ENCODE assay signal across 21 cellular contexts in the genomic region with DNA sequence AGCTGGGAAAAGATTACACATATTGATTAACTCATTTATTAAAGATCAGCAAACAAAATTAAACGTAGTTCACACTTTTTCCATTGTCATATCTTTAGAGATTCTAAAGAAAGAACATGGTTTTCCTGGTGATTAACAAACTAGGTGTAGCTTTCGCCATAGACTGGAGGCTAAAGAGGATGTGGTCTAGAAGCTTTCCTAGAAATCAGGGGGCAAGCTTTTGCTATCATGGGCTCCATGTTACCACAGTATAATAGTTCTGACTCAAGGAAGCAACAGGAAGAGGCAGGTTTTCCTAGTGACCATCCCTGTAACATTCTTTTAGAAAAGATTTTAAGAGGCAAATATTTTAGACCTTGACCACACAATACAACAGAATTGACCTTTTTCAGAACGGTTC.
"Had no signal": no experiment of that assay in that cellular context is flagged by ENCODE, and none has a peak within 500 bp of the region (broad histone marks: within the 10 kb centered on the region; RNA-seq: fewer than 3 reads in every experiment).

No MANE protein-coding gene starts in this region.

- H3K4me3 ChIP-seq: body of pancreas, coronary artery, esophagus muscularis mucosa, hepatocyte, left ventricle myocardium inferior, mucosa of descending colon, pancreas, stomach, upper lobe of left lung had no signal

- H3K9me3 Mint-ChIP-seq: activated CD4-positive, alpha-beta memory T cell treated with anti-CD3 and anti-CD28 coated beads for 36 hours; central memory CD8-positive, alpha-beta T cell; memory B cell; T-helper 2 cell treated with Interferon-gamma antibody and Interleukin-4, amounts not matched to agents 5 μg/mL and 100 μg/mL, for 36 hours had no signal

- H3K9me3 ChIP-seq: body of pancreas, esophagus muscularis mucosa, mucosa of descending colon, pancreas, stomach, testis, upper lobe of left lung had no signal

- ATAC-seq: body of pancreas; mucosa of descending colon; naive thymus-derived CD4-positive, alpha-beta T cell; pancreas; sciatic nerve had no signal

- H3K27ac Mint-ChIP-seq: activated CD4-positive, alpha-beta memory T cell treated with anti-CD3 and anti-CD28 coated beads for 36 hours; activated T-cell treated with anti-CD3 and anti-CD28 coated beads, Interleukin-2, amount 50 U/mL, for 24 hours; memory B cell; naive thymus-derived CD4-positive, alpha-beta T cell; T-helper 2 cell treated with Interferon-gamma antibody and Interleukin-4, amounts not matched to agents 5 μg/mL and 100 μg/mL, for 36 hours had no signal

- H3K4me2 ChIP-seq: hepatocyte had no signal

- H3K4me1 ChIP-seq: body of pancreas, esophagus muscularis mucosa, left ventricle myocardium inferior, pancreas, stomach, testis, upper lobe of left lung had no signal

- DNase-seq: activated CD4-positive, alpha-beta memory T cell treated with anti-CD3 and anti-CD28 coated beads for 36 hours; activated CD4-positive, alpha-beta T cell treated with anti-CD3 and anti-CD28 coated beads for 1 hour; activated naive CD4-positive, alpha-beta T cell treated with anti-CD3 and anti-CD28 coated beads, Interleukin-2, amount 50 U/mL, for 16 hours; activated T-cell treated with anti-CD3 and anti-CD28 coated beads, Interleukin-2, amount 50 U/mL, for 24 hours; amygdala; body of pancreas; left ventricle myocardium inferior; mucosa of descending colon; naive thymus-derived CD4-positive, alpha-beta T cell; pancreas; stomach; testis; upper lobe of left lung had no signal

- H3K36me3 Mint-ChIP-seq: activated CD4-positive, alpha-beta memory T cell treated with anti-CD3 and anti-CD28 coated beads for 36 hours; memory B cell; naive thymus-derived CD4-positive, alpha-beta T cell had no signal

- H3K27ac ChIP-seq: body of pancreas, coronary artery, esophagus muscularis mucosa, hepatocyte, left ventricle myocardium inferior, pancreas, stomach, testis, upper lobe of left lung, VCaP had no signal

- H3K4me1 Mint-ChIP-seq: central memory CD8-positive, alpha-beta T cell had no signal

- H2AFZ ChIP-seq: hepatocyte had no signal

- H3K27me3 ChIP-seq: body of pancreas, hepatocyte, pancreas, stomach, testis, upper lobe of left lung had no signal

- H3K36me3 ChIP-seq: esophagus muscularis mucosa, left ventricle myocardium inferior, pancreas, stomach, upper lobe of left lung had no signal

- H3K4me3 Mint-ChIP-seq: activated CD4-positive, alpha-beta memory T cell treated with anti-CD3 and anti-CD28 coated beads for 36 hours; activated T-cell treated with anti-CD3 and anti-CD28 coated beads, Interleukin-2, amount 50 U/mL, for 24 hours; central memory CD8-positive, alpha-beta T cell; memory B cell; naive thymus-derived CD4-positive, alpha-beta T cell; T-helper 2 cell treated with Interferon-gamma antibody and Interleukin-4, amounts not matched to agents 5 μg/mL and 100 μg/mL, for 36 hours had no signal

- H3K79me2 ChIP-seq: hepatocyte had no signal
